Comparison of ENCODE assay signal across 8 cellular contexts in genomic region chr1:220680085-220680687, GRCh38. TPM values are rescaled to one million over a fixed set of nuclear protein-coding genes. Genes with fewer than 3 reads are reported as not detected.
DNase-seq lines count a peak whose midpoint lies in the region; ATAC-seq, FAIRE-seq and TF ChIP-seq lines count a peak whose summit lies in the region.

No MANE protein-coding gene starts in this region.

- no peak for FAIRE-seq in astrocyte (lab: Jason Lieb, UNC)

- no peaks in the 10 kb centered on the region for H4K20me1 ChIP-seq in astrocyte (ENCODE audit: insufficient read depth, low read length)

- no peak overlapping the region for H3K9ac ChIP-seq in astrocyte (ENCODE audit: low read length)

- H3K36me3 ChIP-seq in astrocyte (ENCODE audit: insufficient read depth, low read length) (no peaks in the 10 kb centered on the region), tibial artery (no peaks in the 10 kb centered on the region)

- H3K36me3 Mint-ChIP-seq in astrocyte (ENCODE audit: low read depth, unreplicated experiment), result no peaks in the 10 kb centered on the region

- no peak overlapping the region for H2AFZ ChIP-seq in astrocyte (ENCODE audit: low read depth, low read length)

- no peaks in the 10 kb centered on the region for H3K9me3 Mint-ChIP-seq in astrocyte (ENCODE audit: unreplicated experiment)

- no peak overlapping the region for H3K4me3 Mint-ChIP-seq in astrocyte (ENCODE audit: unreplicated experiment)

- DNase-seq in DMS53 (lab: John Stamatoyannopoulos, UW) (peak; percentile 75), GM19240 (ENCODE audit: insufficient read length, low spot score) (peak; percentile 39), NCI-H345 (lab: John Stamatoyannopoulos, UW) (peak; percentile 59), astrocyte (ENCODE audit: low read depth) (peak; percentile 4), inferior parietal cortex (ENCODE audit: extremely low spot score) (peak; percentile 62), tibial artery (no peak), OCI-M2 (lab: John Stamatoyannopoulos, UW; ENCODE audit: unreplicated experiment) (no peak)

- H3K9me3 ChIP-seq in astrocyte (ENCODE audit: insufficient read depth, low read depth, low read length) (no peaks in the 10 kb centered on the region), tibial artery (no peaks in the 10 kb centered on the region)

- H3K4me1 Mint-ChIP-seq in astrocyte (ENCODE audit: low read depth, unreplicated experiment), result no peaks in the 10 kb centered on the region

- H3K27ac Mint-ChIP-seq in astrocyte (ENCODE audit: unreplicated experiment), result no peak overlapping the region

- H3K79me2 ChIP-seq in astrocyte (ENCODE audit: insufficient read depth, low read length), result no peaks in the 10 kb centered on the region

- H3K27me3 ChIP-seq in astrocyte (ENCODE audit: insufficient read depth, low read length) (no peaks in the 10 kb centered on the region), tibial artery (no peaks in the 10 kb centered on the region)

- no peak overlapping the region for H3K4me3 ChIP-seq in astrocyte (ENCODE audit: insufficient read depth, low read depth, low read length)
- H3K4me3 ChIP-seq in tibial artery, result no peak overlapping the region

- peaks cover 3% of the 10 kb centered on the region for H3K27me3 Mint-ChIP-seq in astrocyte (ENCODE audit: low read depth, unreplicated experiment)

- intact Hi-C loops in tibial artery (cut with DNase I; ENCODE audit: low total_unique reads), result loop anchor here (5.0 kb wide), 1 partner anchor 97 kb away; no protein-coding TSS in a partner anchor

- no peak overlapping the region for H3K4me2 ChIP-seq in astrocyte (ENCODE audit: low read length)

- no peak overlapping the region for H3K27ac ChIP-seq in astrocyte (ENCODE audit: low read depth, low read length)
- H3K27ac ChIP-seq in tibial artery, result no peak overlapping the region

- ATAC-seq in HG03095 (IDR thresholded peaks at IDR 0.05; ENCODE audit: unreplicated experiment), result peak; percentile 96

- H3K4me1 ChIP-seq in astrocyte (ENCODE audit: insufficient read depth, low read length) (no peaks in the 10 kb centered on the region), tibial artery (peaks cover 0 to 3% (median 0%) of the 10 kb centered on the region in 4 donors)

- TF ChIP-seq CTCF in astrocyte (IDR thresholded peaks at IDR 0.05; ENCODE audit: insufficient read depth, low read depth, low read length) (peak; percentile 63), tibial artery (IDR thresholded peaks at IDR 0.05) (peak; percentile 72 to 81)

RNA-seq across cellular contexts. Expression of gene C1orf115, which starts 10.0 kb away (rescaled TPM):
- total RNA-seq in astrocyte, result 1.1 and 1.8 TPM in 2 replicates

Comparison
In these comparisons a context has a peak if more than half of its experiments do, and no peak if none do; other contexts are left out.
1. DNase-seq: peak in DMS53 (single experiment), GM19240 (single experiment), NCI-H345 (single experiment), astrocyte (single experiment) and inferior parietal cortex (single experiment); none in tibial artery (0 of 2) and OCI-M2 (single experiment).